Comparison of ENCODE assay signal across 8 cellular contexts in genomic region chr18:44325903-44326650, GRCh38.
DNase-seq lines count a peak whose midpoint lies in the region; ATAC-seq lines count a peak whose summit lies in the region.

No MANE protein-coding gene starts in this region.

- DNase-seq in AG20443 (ENCODE audit: low spot score) (peak; percentile 51), NCI-H2227 treated with DMSO at 0.1 percent for 48 hours (lab: John Stamatoyannopoulos, UW) (peak; percentile 10), T47D (ENCODE audit: low read depth in 1 of 2, low spot score in 1 of 2) (peak; percentile 3 to 76), left colon (peak; percentile 29 to 87)

- in situ Hi-C loops in T47D (cut with HindIII; ENCODE audit: low pct_unique_long_range_greater_than_20kb, low sequenced_read_pairs) = no loop called here

- peak; percentile 62 for ATAC-seq in GM18868 (IDR thresholded peaks at IDR 0.05; ENCODE audit: unreplicated experiment)
- peak; percentile 68 for ATAC-seq in left colon
- no peak for ATAC-seq in HG03280 (IDR thresholded peaks at IDR 0.05; ENCODE audit: unreplicated experiment)
- no peak for ATAC-seq in HG03342 (IDR thresholded peaks at IDR 0.05; ENCODE audit: unreplicated experiment)
- ATAC-seq in GM18867 (IDR thresholded peaks at IDR 0.05; ENCODE audit: unreplicated experiment) = no peak

- intact Hi-C loops in left colon (cut with DNase I, micrococcal nuclease) = no loop called here

Comparison
In these comparisons a context has a peak if more than half of its experiments do, and no peak if none do; other contexts are left out.
1. ATAC-seq: peak in GM18868 (single experiment) and left colon (single experiment); none in HG03280 (single experiment), HG03342 (single experiment) and GM18867 (single experiment).
2. Peak in every context shown above with its lines, with median percentiles within 50 percentile points of each other: DNase-seq.